Comparison of ENCODE assay signal across 12 cellular contexts in the genomic region with DNA sequence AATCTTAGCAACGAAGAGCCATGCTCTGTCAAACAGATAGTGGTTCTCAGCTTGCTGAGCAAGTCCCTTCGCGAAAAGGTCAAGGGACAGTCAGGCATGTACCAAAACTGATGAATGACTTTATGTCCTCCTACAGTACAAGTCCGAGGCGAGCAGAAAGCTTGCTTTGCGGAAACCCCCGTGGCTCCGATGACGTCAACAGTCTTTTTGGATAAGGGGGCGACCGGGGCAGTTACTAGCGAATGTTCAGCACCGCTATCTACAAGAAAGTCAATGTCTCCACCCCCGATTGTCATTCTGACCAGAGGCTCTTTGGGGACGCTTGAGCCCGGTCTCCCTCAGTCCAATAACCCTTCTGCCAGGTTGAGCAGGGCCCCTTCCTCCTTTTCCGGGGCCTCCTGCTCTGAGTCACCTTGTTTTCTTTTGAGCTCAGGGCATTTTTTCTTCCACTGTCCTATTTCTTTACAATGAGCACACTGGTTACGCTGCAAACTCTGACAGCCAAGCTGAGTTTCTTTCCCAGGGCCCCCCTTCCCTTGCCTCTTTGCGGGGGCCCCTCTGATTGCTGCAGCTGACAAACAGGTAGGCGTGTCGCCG. TPM values are rescaled to one million over a fixed set of nuclear protein-coding genes. Genes with fewer than 3 reads are reported as not detected.
"Had no signal": no experiment of that assay in that cellular context is flagged by ENCODE, and none has a peak within 500 bp of the region (broad histone marks: within the 10 kb centered on the region; RNA-seq: fewer than 3 reads in every experiment).

No MANE protein-coding gene starts in this region.

RNA-seq across cellular contexts. Expression of a gene that starts 34.4 kb away (rescaled TPM):
- total RNA-seq: activated T-cell treated with anti-CD3 and anti-CD28 coated beads, Interleukin-2, amount 50 U/mL, for 4 hours; aorta; bronchial epithelial cell; cerebellum; dermis blood vessel endothelial cell; esophagus muscularis mucosa; fibroblast of villous mesenchyme; gastroesophageal sphincter; glomerular endothelial cell; T-helper 17 cell had no signal
- polyA plus RNA-seq: aorta had no signal

RNA-seq across cellular contexts. Expression of a gene that starts 50.1 kb away (rescaled TPM):
- total RNA-seq: activated T-cell treated with anti-CD3 and anti-CD28 coated beads, Interleukin-2, amount 50 U/mL, for 4 hours; activated T-helper 2 cell treated with anti-CD3 and anti-CD28 coated beads, Interferon-gamma antibody, Interleukin-2, Interleukin-4, amounts not matched to agents 10 μg/mL and 5 μg/mL and 100 μg/mL, durations not matched to agents 14 hours and 24 hours and 36 hours; cardiac septum; cerebellum; fibroblast of villous mesenchyme had no signal
